Comparison of ENCODE assay signal across 1 cellular context in the genomic region with DNA sequence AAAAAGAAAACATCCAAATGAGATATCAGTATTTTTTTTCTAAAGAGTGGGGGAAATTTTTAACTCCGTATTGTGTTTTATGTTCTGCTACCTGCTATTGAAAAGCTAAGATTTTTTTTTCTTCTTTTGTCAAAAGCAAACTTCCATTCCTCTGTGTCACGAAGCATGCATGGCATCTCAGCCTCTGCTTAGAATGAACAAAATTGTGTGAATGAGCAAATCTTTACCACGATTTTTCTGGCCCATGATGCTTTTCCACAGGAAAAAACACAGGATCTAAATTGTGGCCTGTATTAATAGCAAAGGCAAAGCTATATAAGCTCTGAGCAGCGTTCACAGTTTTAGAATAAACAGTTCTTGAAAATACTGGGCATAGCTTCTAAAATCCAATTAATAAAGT.
TF ChIP-seq lines count a peak whose summit lies in the region.

No MANE protein-coding gene starts in this region.

TF ChIP-seq in H1, 55 proteins besides CTCF, POLR2A, EP300 and RAD21:
- TF ChIP-seq SP2 (IDR thresholded peaks at IDR 0.05; ENCODE audit: low read length): no peak
- TF ChIP-seq GTF2F1 (IDR thresholded peaks at IDR 0.05; ENCODE audit: borderline replicate concordance, low read depth, low read length): no peak
- TF ChIP-seq JUND (IDR thresholded peaks at IDR 0.05; ENCODE audit: low read length): no peak
- no peak for TF ChIP-seq SIRT6 (IDR thresholded peaks at IDR 0.05; ENCODE audit: low read length)
- no peak for TF ChIP-seq CEBPB (IDR thresholded peaks at IDR 0.05; ENCODE audit: low read depth, low read length)
- no peak for TF ChIP-seq HDAC6 (IDR thresholded peaks at IDR 0.05; ENCODE audit: low read depth, low read length)
- TF ChIP-seq KDM5A (IDR thresholded peaks at IDR 0.05; ENCODE audit: low read length): no peak
- no peak for TF ChIP-seq GABPA (IDR thresholded peaks at IDR 0.05; ENCODE audit: borderline replicate concordance, insufficient read depth, low read length)
- no peak for TF ChIP-seq TCF12 (IDR thresholded peaks at IDR 0.05; ENCODE audit: low read depth, low read length)
- TF ChIP-seq, protein P1, sequence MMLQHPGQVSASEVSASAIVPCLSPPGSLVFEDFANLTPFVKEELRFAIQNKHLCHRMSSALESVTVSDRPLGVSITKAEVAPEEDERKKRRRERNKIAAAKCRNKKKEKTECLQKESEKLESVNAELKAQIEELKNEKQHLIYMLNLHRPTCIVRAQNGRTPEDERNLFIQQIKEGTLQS (IDR thresholded peaks at IDR 0.05; ENCODE audit: insufficient read depth, low read depth, low read length): no peak
- TF ChIP-seq RNF2 (IDR thresholded peaks at IDR 0.05; ENCODE audit: borderline replicate concordance, low read depth, low read length, missing control alignments, poor library complexity, severe bottlenecking): no peak
- no peak for TF ChIP-seq ASH2L (IDR thresholded peaks at IDR 0.05; ENCODE audit: low read length)
- no peak for TF ChIP-seq PHF8 (conservative IDR thresholded peaks at IDR 0.05; ENCODE audit: low read depth, low read length)
- TF ChIP-seq KDM4A (IDR thresholded peaks at IDR 0.05; ENCODE audit: low read depth, low read length, severe bottlenecking): no peak
- TF ChIP-seq BACH1 (IDR thresholded peaks at IDR 0.05; ENCODE audit: low read length): no peak
- TF ChIP-seq BRCA1 (IDR thresholded peaks at IDR 0.05; ENCODE audit: low read depth, low read length): no peak
- TF ChIP-seq SRF (IDR thresholded peaks at IDR 0.05; ENCODE audit: low read depth, low read length): no peak
- TF ChIP-seq CHD7 (IDR thresholded peaks at IDR 0.05; ENCODE audit: insufficient replicate concordance, low read length): no peak
TF ChIP-seq in H1: peak in this region for 0.
